Comparison of ENCODE assay signal across 15 cellular contexts in genomic region chr19:46515290-46515609, GRCh38. TPM values are rescaled to one million over a fixed set of nuclear protein-coding genes. Genes with fewer than 3 reads are reported as not detected.
A peak's percentile ranks its signal among the peaks of the same experiment; 100 is the strongest.
DNase-seq lines count a peak whose midpoint lies in the region; ATAC-seq, FAIRE-seq and TF ChIP-seq lines count a peak whose summit lies in the region.
"Had no signal": no experiment of that assay in that cellular context is flagged by ENCODE, and none has a peak within 500 bp of the region (broad histone marks: within the 10 kb centered on the region; RNA-seq: fewer than 3 reads in every experiment).

No MANE protein-coding gene starts in this region.

- DNase-seq in HepG2 (ENCODE audit: low spot score) (no peak), right lobe of liver (no peak), NB4 (ENCODE audit: low read depth) (peak; percentile 22), mesenchymal stem cell (no peak), MV-4-11 (lab: John Stamatoyannopoulos, UW) (no peak)
- no peak for DNase-seq in central memory CD4-positive, alpha-beta T cell
- DNase-seq: BE2C, C1 segment of cervical spinal cord had no signal

- no peak overlapping the region for H3K4ac ChIP-seq in mesenchymal stem cell (ENCODE audit: low read depth in 1 of 2, low read length in 2 of 2)

- no peak overlapping the region for H3K14ac ChIP-seq in mesenchymal stem cell (ENCODE audit: low read length in 2 of 2)

- ATAC-seq in HepG2 (no peak), right lobe of liver (no peak)

- peak overlapping the region; percentile 63 for H2AK5ac ChIP-seq in mesenchymal stem cell (ENCODE audit: low read length, severe bottlenecking)

- in situ Hi-C loops in HepG2 (cut with HindIII; ENCODE audit: extremely low pct_ligation_motif_present, low pct_unique_long_range_greater_than_20kb), result no loop called here

- TF ChIP-seq EP300 in HepG2 (IDR thresholded peaks at IDR 0.05; ENCODE audit: low read depth in 2 of 2, low read length in 2 of 2), result no peak
- TF ChIP-seq EP300 in HepG2 (CRISPR knock-in tag; IDR thresholded peaks at IDR 0.05; ENCODE audit: borderline replicate concordance), result no peak

- TF ChIP-seq POLR2A in HepG2 (IDR thresholded peaks at IDR 0.05; ENCODE audit: insufficient read depth in 1 of 2, low read depth in 2 of 2, low read length in 2 of 2) (no peak), right lobe of liver (IDR thresholded peaks at IDR 0.05) (no peak), NB4 (IDR thresholded peaks at IDR 0.05; ENCODE audit: extremely low read depth, insufficient read length) (no peak)

- no TSS peak for BruUV-seq in HepG2 (replicated peaks; lab: Mats Ljungman, UMichigan)

- H3K4me1 ChIP-seq in HepG2 (ENCODE audit: insufficient read depth, low read length) (no peaks in the 10 kb centered on the region), right lobe of liver (no peaks in the 10 kb centered on the region), mesenchymal stem cell (ENCODE audit: control insufficient read depth, insufficient read depth, low read depth, low read length) (peaks cover 6% of the 10 kb centered on the region)
- H3K4me1 ChIP-seq: BE2C, Caco-2, HAP-1 had no signal

- H4K8ac ChIP-seq in mesenchymal stem cell (ENCODE audit: low read length), result no peak overlapping the region

- H4K20me1 ChIP-seq in HepG2 (ENCODE audit: insufficient read depth, low read length), result no peaks in the 10 kb centered on the region

- no peak overlapping the region for H3K27ac ChIP-seq in HepG2 (ENCODE audit: extremely low read length, insufficient read depth, low read length)
- H3K27ac ChIP-seq in right lobe of liver, result no peak overlapping the region
- H3K27ac ChIP-seq in mesenchymal stem cell (ENCODE audit: low read length, poor library complexity, severe bottlenecking), result no peak overlapping the region

- no peaks in the 10 kb centered on the region for H3K36me3 ChIP-seq in HepG2 (replicated peaks in 1 of 2; ENCODE audit: control insufficient read depth in 1 of 2, insufficient read depth in 2 of 2, low read length in 2 of 2)
- H3K36me3 ChIP-seq in right lobe of liver, result no peaks in the 10 kb centered on the region
- H3K36me3 ChIP-seq in mesenchymal stem cell (ENCODE audit: control insufficient read depth in 1 of 2, insufficient read depth in 2 of 2, low read depth in 1 of 2, low read length in 2 of 2), result no peaks in the 10 kb centered on the region
- H3K36me3 ChIP-seq: BE2C, HAP-1 had no signal

- no peaks in the 10 kb centered on the region for H3K79me1 ChIP-seq in mesenchymal stem cell (replicated peaks; ENCODE audit: low read length, poor library complexity, severe bottlenecking)

- no peak overlapping the region for H3K4me2 ChIP-seq in HepG2 (ENCODE audit: low read depth, low read length)
- no peak overlapping the region for H3K4me2 ChIP-seq in mesenchymal stem cell (ENCODE audit: low read length, poor library complexity, severe bottlenecking)

- no peak for TF ChIP-seq RAD21 in HepG2 (CRISPR knock-in tag; IDR thresholded peaks at IDR 0.05)

- no peak overlapping the region for H3K4me3 ChIP-seq in HepG2 (replicated peaks in 1 of 3; ENCODE audit: insufficient read depth in 1 of 3, low read depth in 2 of 3, low read length in 3 of 3)
- H3K4me3 ChIP-seq in right lobe of liver, result no peak overlapping the region
- H3K4me3 ChIP-seq in NB4 (ENCODE audit: low read depth, low read length), result no peak overlapping the region
- H3K4me3 ChIP-seq in mesenchymal stem cell (ENCODE audit: insufficient read depth in 1 of 2, low read depth in 1 of 2, low read length in 2 of 2), result no peak overlapping the region
- H3K4me3 ChIP-seq: HAP-1 had no signal

- no peak overlapping the region for H2BK120ac ChIP-seq in mesenchymal stem cell (ENCODE audit: low read depth, low read length)

- H3K9ac ChIP-seq in HepG2 (ENCODE audit: insufficient read depth, low read depth, low read length), result no peak overlapping the region
- H3K9ac ChIP-seq in mesenchymal stem cell (ENCODE audit: low read length), result no peak overlapping the region

- WGBS in HepG2 (ENCODE audit: low lambda C conversion rate), result 13% methylated on average over 3 of the region's 3 CpGs
- 48% methylated on average over 3 of the region's 3 CpGs for WGBS in right lobe of liver (ENCODE audit: insufficient coverage, low coverage, low lambda C conversion rate, missing lambda C conversion rate)
- WGBS in mesenchymal stem cell, result 76% methylated on average over 3 of the region's 3 CpGs

- H3K9me3 ChIP-seq in HepG2 (ENCODE audit: low read length) (peaks cover 6% of the 10 kb centered on the region), right lobe of liver (no peaks in the 10 kb centered on the region), mesenchymal stem cell (ENCODE audit: control insufficient read depth, low read length) (peaks cover 7% of the 10 kb centered on the region)
- H3K9me3 ChIP-seq: BE2C, HAP-1 had no signal

- POLR2A ChIA-PET in HepG2 (lab: Yijun Ruan, JAX), result no interaction called here

- no peaks in the 10 kb centered on the region for H3K79me2 ChIP-seq in HepG2 (ENCODE audit: insufficient read depth, low read length)

- intact Hi-C loops in HepG2 (cut with micrococcal nuclease; ENCODE audit: unreplicated experiment) (loop anchor here (10.0 kb wide), 1 partner anchor 230 kb away; no protein-coding TSS in a partner anchor), right lobe of liver (cut with DNase I) (no loop called here)

- no peak overlapping the region for H2BK12ac ChIP-seq in mesenchymal stem cell (ENCODE audit: low read length in 2 of 2)

- no peak overlapping the region for H4K91ac ChIP-seq in mesenchymal stem cell (ENCODE audit: low read length)

- TF ChIP-seq CTCF in HepG2 (CRISPR knock-in tag; IDR thresholded peaks at IDR 0.05) (no peak), right lobe of liver (IDR thresholded peaks at IDR 0.05) (no peak), NB4 (IDR thresholded peaks at IDR 0.05; ENCODE audit: low read depth, low read length) (no peak)

- FAIRE-seq in HepG2 (lab: Jason Lieb, UNC), result no peak
- FAIRE-seq: D721Med, GM19239 had no signal

- H3K18ac ChIP-seq in mesenchymal stem cell (ENCODE audit: low read depth in 1 of 2, low read length in 2 of 2), result no peak overlapping the region

- CTCF ChIA-PET in HepG2 (lab: Yijun Ruan, JAX; ENCODE audit: low intra/inter-chr PET ratio, low total read pairs), result interaction anchor here (5.7 kb wide), 1 partner anchor 120 kb away, joined by 59 read pairs; no protein-coding TSS in a partner anchor

- H2AFZ ChIP-seq in HepG2 (ENCODE audit: low read length) (no peak overlapping the region), mesenchymal stem cell (ENCODE audit: low read depth, low read length) (no peak overlapping the region)

- H3K23ac ChIP-seq in mesenchymal stem cell (ENCODE audit: low read length in 2 of 2), result no peak overlapping the region

- H3K27me3 ChIP-seq in HepG2 (ENCODE audit: control insufficient read depth in 1 of 2, insufficient read depth in 2 of 2, low read length in 2 of 2), result no peaks in the 10 kb centered on the region
- no peaks in the 10 kb centered on the region for H3K27me3 ChIP-seq in right lobe of liver
- H3K27me3 ChIP-seq in mesenchymal stem cell (ENCODE audit: control insufficient read depth in 1 of 2, insufficient read depth in 1 of 2, low read length in 2 of 2), result peaks cover 3 to 4% of the 10 kb centered on the region in 2 experiments
- H3K27me3 ChIP-seq: BE2C had no signal

- H2BK5ac ChIP-seq in mesenchymal stem cell (ENCODE audit: low read depth, low read length, poor library complexity, severe bottlenecking), result no peak overlapping the region

- no peak overlapping the region for H2BK15ac ChIP-seq in mesenchymal stem cell (ENCODE audit: low read depth, poor library complexity, severe bottlenecking)

RNA-seq across cellular contexts. Expression of gene PNMA8B, which starts 19.6 kb away (rescaled TPM):
- total RNA-seq in HepG2 (2016; rRNA removed; fragmentation: Illumina TruSeq; extraction: Trizol) (not detected in 2 replicates), right lobe of liver (under 1 TPM; 0.20 to 0.55 (median 0.33) TPM)
- total RNA-seq in HepG2 (2016; cell fraction: cytosol; rRNA removed; fragmentation: Illumina TruSeq; extraction: Trizol; ENCODE audit: low read depth), result not detected in 2 replicates
- not detected in 2 replicates for total RNA-seq in HepG2 (2016; cell fraction: insoluble cytoplasmic fraction; rRNA removed; fragmentation: Illumina TruSeq; extraction: Trizol)
- not detected in 2 replicates for total RNA-seq in HepG2 (2016; cell fraction: membrane; rRNA removed; fragmentation: Illumina TruSeq; extraction: Trizol)
- not detected in 2 replicates for total RNA-seq in HepG2 (2016; cell fraction: nucleus; rRNA removed; fragmentation: Illumina TruSeq; extraction: Trizol)
- not detected in 2 replicates for polyA plus RNA-seq in HepG2 (2011; rRNA removed)
- polyA plus RNA-seq in HepG2 (2011; cell fraction: cytosol; rRNA removed), result not detected in 2 replicates
- polyA plus RNA-seq in HepG2 (2011; cell fraction: nucleus; rRNA removed), result 0.02 TPM in 1 of 2 replicates, not detected in the other
- polyA plus RNA-seq in HepG2 (2012), result not detected in 2 replicates
- not detected in 2 replicates for polyA plus RNA-seq in HepG2 (2016; cell fraction: cytosol; fragmentation: Illumina TruSeq; extraction: Trizol; ENCODE audit: low read depth)
- polyA plus RNA-seq in HepG2 (2016; cell fraction: insoluble cytoplasmic fraction; fragmentation: Illumina TruSeq; extraction: Trizol; ENCODE audit: low read depth), result not detected in 2 replicates
- not detected in 2 replicates for polyA plus RNA-seq in HepG2 (2016; cell fraction: membrane; fragmentation: Illumina TruSeq; extraction: Trizol; ENCODE audit: low read depth)
- not detected in 2 replicates for polyA plus RNA-seq in HepG2 (2016; cell fraction: nucleus; fragmentation: Illumina TruSeq; extraction: Trizol; ENCODE audit: insufficient read depth, low read depth)
- 0.07 TPM in 1 of 2 replicates, not detected in the other for polyA minus RNA-seq in HepG2 (2011; rRNA and poly(A)+ RNA removed; ENCODE audit: low replicate concordance)
- not detected in 2 replicates for polyA minus RNA-seq in HepG2 (2011; cell fraction: cytosol; rRNA and poly(A)+ RNA removed)
- polyA minus RNA-seq in HepG2 (2011; cell fraction: nucleus; rRNA and poly(A)+ RNA removed), result not detected in 2 replicates
- polyA plus RNA-seq in mesenchymal stem cell (2013, experiment 1 of 2), result 0.86 TPM
- 0.88 TPM for polyA plus RNA-seq in mesenchymal stem cell (2013, experiment 2 of 2)
- total RNA-seq: A172; CD4-positive, CD25-positive, alpha-beta regulatory T cell; H4 had no signal

RNA-seq across cellular contexts. Expression of gene PNMA8A, which starts 43.9 kb away (rescaled TPM):
- total RNA-seq in HepG2 (2016; rRNA removed; fragmentation: Illumina TruSeq; extraction: Trizol) (0.44 and 0.51 TPM in 2 replicates), right lobe of liver (under 1 TPM in 4 of 6 experiments, not detected in 2; 0.06 to 0.26 (median 0.23) TPM)
- total RNA-seq in HepG2 (2016; cell fraction: cytosol; rRNA removed; fragmentation: Illumina TruSeq; extraction: Trizol; ENCODE audit: low read depth), result 0.10 TPM in 1 of 2 replicates, not detected in the other
- 0.41 and 0.56 TPM in 2 replicates for total RNA-seq in HepG2 (2016; cell fraction: insoluble cytoplasmic fraction; rRNA removed; fragmentation: Illumina TruSeq; extraction: Trizol)
- total RNA-seq in HepG2 (2016; cell fraction: membrane; rRNA removed; fragmentation: Illumina TruSeq; extraction: Trizol), result 0.28 and 0.52 TPM in 2 replicates
- total RNA-seq in HepG2 (2016; cell fraction: nucleus; rRNA removed; fragmentation: Illumina TruSeq; extraction: Trizol), result 0.13 and 0.31 TPM in 2 replicates
- 0.13 TPM in 2 replicates for polyA plus RNA-seq in HepG2 (2011; rRNA removed)
- polyA plus RNA-seq in HepG2 (2011; cell fraction: cytosol; rRNA removed), result 0.11 and 0.21 TPM in 2 replicates
- polyA plus RNA-seq in HepG2 (2011; cell fraction: nucleus; rRNA removed), result 0.09 TPM in 1 of 2 replicates, not detected in the other
- polyA plus RNA-seq in HepG2 (2012), result 0.15 and 0.33 TPM in 2 replicates
- 0.05 and 0.07 TPM in 2 replicates for polyA plus RNA-seq in HepG2 (2016; cell fraction: cytosol; fragmentation: Illumina TruSeq; extraction: Trizol; ENCODE audit: low read depth)
- polyA plus RNA-seq in HepG2 (2016; cell fraction: insoluble cytoplasmic fraction; fragmentation: Illumina TruSeq; extraction: Trizol; ENCODE audit: low read depth), result 0.50 and 0.56 TPM in 2 replicates
- 0.05 and 0.08 TPM in 2 replicates for polyA plus RNA-seq in HepG2 (2016; cell fraction: membrane; fragmentation: Illumina TruSeq; extraction: Trizol; ENCODE audit: low read depth)
- 0.18 and 0.40 TPM in 2 replicates for polyA plus RNA-seq in HepG2 (2016; cell fraction: nucleus; fragmentation: Illumina TruSeq; extraction: Trizol; ENCODE audit: insufficient read depth, low read depth)
- 0.46 TPM in 1 of 2 replicates, not detected in the other for polyA minus RNA-seq in HepG2 (2011; rRNA and poly(A)+ RNA removed; ENCODE audit: low replicate concordance)
- polyA minus RNA-seq in HepG2 (2011; cell fraction: cytosol; rRNA and poly(A)+ RNA removed), result 0.18 TPM in 1 of 2 replicates, not detected in the other
- not detected in 2 replicates for polyA minus RNA-seq in HepG2 (2011; cell fraction: nucleus; rRNA and poly(A)+ RNA removed)
- 13.7 TPM for polyA plus RNA-seq in mesenchymal stem cell (2013, experiment 1 of 2)
- 14.5 TPM for polyA plus RNA-seq in mesenchymal stem cell (2013, experiment 2 of 2)
- total RNA-seq: A172; Caco-2; CD4-positive, CD25-positive, alpha-beta regulatory T cell; H4 had no signal
